29 cellular contexts compared by ENCODE assay signal in genomic region chr9:116015855-116016254, GRCh38.
"Had no signal": no experiment of that assay in that cellular context is flagged by ENCODE, and none has a peak within 500 bp of the region (broad histone marks: within the 10 kb centered on the region; RNA-seq: fewer than 3 reads in every experiment).

No MANE protein-coding gene starts in this region.

- FAIRE-seq: bronchial epithelial cell had no signal

- H3K36me3 ChIP-seq: adrenal gland, ascending aorta, cardiac muscle cell had no signal

- H3K27me3 ChIP-seq: adrenal gland, ascending aorta, cardiac muscle cell had no signal

- H3K4me3 ChIP-seq: adrenal gland, ascending aorta, cardiac muscle cell had no signal

- H3K9me3 ChIP-seq: adrenal gland, ascending aorta had no signal

- H3K27ac ChIP-seq: adrenal gland, ascending aorta, cardiac muscle cell, VCaP had no signal

- DNase-seq: activated B cell treated with CpG ODN at 0.5 μM for 24 hours; activated CD4-positive, alpha-beta memory T cell treated with anti-CD3 and anti-CD28 coated beads for 36 hours; activated CD4-positive, alpha-beta T cell treated with anti-CD3 and anti-CD28 coated beads for 4 hours; activated CD4-positive, alpha-beta T cell treated with anti-CD3 and anti-CD28 coated beads, Interleukin-2, amount 10 ng/mL, durations not matched to agents 24 days and 14 days; activated CD4-positive, alpha-beta T cell treated with anti-CD3 and anti-CD28 coated beads, Interleukin-2, amount 50 U/mL, for 1 hour; activated CD4-positive, alpha-beta T cell treated with anti-CD3 and anti-CD28 coated beads, Interleukin-2, amount 50 U/mL, for 4 hours; activated CD4-positive, CD25-positive, alpha-beta regulatory T cell treated with anti-CD3 and anti-CD28 coated beads, Interleukin-2, amount 50 U/mL, for 72 hours; activated CD8-positive, alpha-beta memory T cell treated with anti-CD3 and anti-CD28 coated beads, Interleukin-2, amount 50 U/mL, for 4 hours; activated CD8-positive, alpha-beta T cell treated with anti-CD3 and anti-CD28 coated beads for 36 hours; activated effector memory CD4-positive, alpha-beta T cell treated with anti-CD3 and anti-CD28 coated beads, Interleukin-2, amount 50 U/mL, for 16 hours; activated gamma-delta T cell treated with Interleukin-2 at 50 U/mL for 16 hours; activated naive CD4-positive, alpha-beta T cell; activated naive CD4-positive, alpha-beta T cell treated with anti-CD3 and anti-CD28 coated beads for 36 hours; activated naive CD4-positive, alpha-beta T cell treated with anti-CD3 and anti-CD28 coated beads, Interleukin-2, amount 50 U/mL, for 16 hours; activated naive CD8-positive, alpha-beta T cell treated with anti-CD3 and anti-CD28 coated beads for 36 hours; activated T-cell treated with anti-CD3 and anti-CD28 coated beads for 4 hours; activated T-cell treated with anti-CD3 and anti-CD28 coated beads, Interleukin-2, amount 50 U/mL, for 1 hour; activated T-cell treated with anti-CD3 and anti-CD28 coated beads, Interleukin-2, amount 50 U/mL, for 4 hours; activated T-cell treated with anti-CD3 and anti-CD28 coated beads, Interleukin-2, amount 50 U/mL, for 72 hours; adrenal gland; amniotic stem cell; cerebellar nuclear complex; T-helper 1 cell; T-helper 2 cell; T-helper 9 cell had no signal

- H3K4me1 ChIP-seq: adrenal gland, ascending aorta had no signal
